ENCODE assay signal across 9 cellular contexts in genomic region chr14:99982449-99983250, GRCh38.
DNase-seq lines count a peak whose midpoint lies in the region; ATAC-seq and TF ChIP-seq lines count a peak whose summit lies in the region.
"Had no signal": no experiment of that assay in that cellular context is flagged by ENCODE, and none has a peak within 500 bp of the region (broad histone marks: within the 10 kb centered on the region; RNA-seq: fewer than 3 reads in every experiment).

No MANE protein-coding gene starts in this region.

- H3K27me3 Mint-ChIP-seq in CD8-positive, alpha-beta memory T cell, result no peaks in the 10 kb centered on the region

- ATAC-seq in GM21360 (IDR thresholded peaks at IDR 0.05; ENCODE audit: unreplicated experiment) (peak; percentile 52), aorta (ENCODE audit: low FRiP score) (peak; percentile 92)

- no peak overlapping the region for H3K4me3 ChIP-seq in CD8-positive, alpha-beta memory T cell (ENCODE audit: low read length)
- H3K4me3 ChIP-seq in Karpas-422 (ENCODE audit: low read length), result no peak overlapping the region
- H3K4me3 ChIP-seq in fibroblast of villous mesenchyme (ENCODE audit: low read depth, low read length), result no peak overlapping the region
- no peak overlapping the region for H3K4me3 ChIP-seq in ovary
- H3K4me3 ChIP-seq in aorta (ENCODE audit: low read length in 2 of 2), result peak overlapping the region in 1 of 2 donors; percentile 28

- no peak overlapping the region for H3K27ac ChIP-seq in CD8-positive, alpha-beta memory T cell (ENCODE audit: low read depth, low read length)
- H3K27ac ChIP-seq in Karpas-422 (ENCODE audit: low read length) (no peak overlapping the region), ovary (no peak overlapping the region), aorta (ENCODE audit: low read depth in 1 of 2, low read length in 2 of 2) (no peak overlapping the region)

- H3K4me2 ChIP-seq in Karpas-422 (ENCODE audit: low read depth, low read length, poor library complexity, severe bottlenecking), result no peak overlapping the region

- peak; percentile 90 for TF ChIP-seq CTCF in fibroblast of villous mesenchyme (IDR thresholded peaks at IDR 0.05; ENCODE audit: insufficient read depth, low read depth, low read length)
- peak; percentile 76 to 85 (median 82) for TF ChIP-seq CTCF in ovary (IDR thresholded peaks at IDR 0.05)

- H3K27ac Mint-ChIP-seq in CD8-positive, alpha-beta memory T cell, result no peak overlapping the region
- H3K27ac Mint-ChIP-seq: T-helper 1 cell treated with Interleukin-12 subunit alpha and Interleukin-12 subunit beta and Interleukin-4 antibody, amounts not matched to agents 30 μg/mL and 1 μg/mL, for 36 hours had no signal

- peaks cover 0 to 1% (median 0%) of the 10 kb centered on the region in 5 donors for H3K9me3 Mint-ChIP-seq in CD8-positive, alpha-beta memory T cell

- no peak for TF ChIP-seq POLR2A in ovary (IDR thresholded peaks at IDR 0.05)

- POLR2A ChIA-PET in CD8-positive, alpha-beta memory T cell (lab: Charles Lee), result no interaction called here

- peak; percentile 45 to 76 (median 62) for DNase-seq in CD8-positive, alpha-beta memory T cell
- DNase-seq in Karpas-422 (peak; percentile 82), RKO (ENCODE audit: low spot score) (peak; percentile 72), fibroblast of villous mesenchyme (ENCODE audit: low read depth) (peak; percentile 76), ovary (peak in 4 of 5 donors; percentile 52 to 61 (median 53)), aorta (no peak)
- peak; percentile 30 to 41 for DNase-seq in activated T-helper 1 cell treated with anti-CD3 and anti-CD28 coated beads, Interleukin-2, amount 50 U/mL, for 16 hours (ENCODE audit: low read depth in 1 of 2, low spot score in 1 of 2)

- H2AFZ ChIP-seq in Karpas-422 (ENCODE audit: low read length), result no peak overlapping the region

- no peak overlapping the region for H3K4me3 Mint-ChIP-seq in CD8-positive, alpha-beta memory T cell
- H3K4me3 Mint-ChIP-seq: T-helper 1 cell treated with Interleukin-12 subunit alpha and Interleukin-12 subunit beta and Interleukin-4 antibody, amounts not matched to agents 30 μg/mL and 1 μg/mL, for 36 hours had no signal

- peaks cover 12% of the 10 kb centered on the region for H3K4me1 ChIP-seq in CD8-positive, alpha-beta memory T cell (ENCODE audit: insufficient read depth, low read length)
- H3K4me1 ChIP-seq in Karpas-422 (ENCODE audit: low read length), result no peaks in the 10 kb centered on the region
- no peaks in the 10 kb centered on the region for H3K4me1 ChIP-seq in ovary (ENCODE audit: insufficient read depth)
- no peaks in the 10 kb centered on the region for H3K4me1 ChIP-seq in aorta (ENCODE audit: control insufficient read depth in 1 of 2, insufficient read depth in 2 of 2, low read length in 2 of 2)

- TF ChIP-seq EP300 in ovary (IDR thresholded peaks at IDR 0.05), result no peak

- no peaks in the 10 kb centered on the region for H3K27me3 ChIP-seq in CD8-positive, alpha-beta memory T cell (ENCODE audit: insufficient read depth, low read length, poor library complexity, severe bottlenecking)
- H3K27me3 ChIP-seq in Karpas-422 (ENCODE audit: low read length) (no peaks in the 10 kb centered on the region), ovary (no peaks in the 10 kb centered on the region), aorta (ENCODE audit: control insufficient read depth in 1 of 2, insufficient read depth in 2 of 2, low read length in 1 of 2) (no peaks in the 10 kb centered on the region)

- intact Hi-C loops in ovary (cut with DNase I) (loop anchor here (2.0 to 10.0 kb wide), 5 partner anchors 122 to 392 kb away; partner anchors contain the start of gene WDR25 (in 1 of the 4)), aorta (cut with DNase I) (loop anchor here (2.0 to 10.0 kb wide), 5 partner anchors 122 to 395 kb away; partner anchors contain the start of gene WDR25 (in 2 of the 2))

- no peak overlapping the region for H3K9ac ChIP-seq in Karpas-422 (ENCODE audit: low read length)

- H3K79me2 ChIP-seq in Karpas-422 (ENCODE audit: low read length), result no peaks in the 10 kb centered on the region

- WGBS in ovary, 3 donors, result 25 to 30% (median 27%) methylated on average over 5 of the region's 5 CpGs
- 14 to 18% methylated on average over 5 of the region's 5 CpGs for WGBS in aorta, 2 donors

- H3K4me1 Mint-ChIP-seq in CD8-positive, alpha-beta memory T cell, result peaks cover 4 to 10% (median 5%) of the 10 kb centered on the region in 3 donors

- no peaks in the 10 kb centered on the region for H3K9me3 ChIP-seq in CD8-positive, alpha-beta memory T cell (ENCODE audit: low read length)
- H3K9me3 ChIP-seq in Karpas-422 (ENCODE audit: low read length) (no peaks in the 10 kb centered on the region), ovary (no peaks in the 10 kb centered on the region), aorta (ENCODE audit: control insufficient read depth, low read length) (no peaks in the 10 kb centered on the region)

- CTCF ChIA-PET in CD8-positive, alpha-beta memory T cell (lab: Charles Lee), result interaction anchor here (0.8 to 4.2 kb wide), 14 partner anchors 10 to 395 kb away, joined by 3 to 69 read pairs (median 5); partner anchors contain the start of gene EVL

- no peaks in the 10 kb centered on the region for H3K9me2 ChIP-seq in Karpas-422 (replicated peaks; ENCODE audit: insufficient read depth, low read length)

- H3K36me3 Mint-ChIP-seq in CD8-positive, alpha-beta memory T cell, result peaks cover 0 to 4% (median 0%) of the 10 kb centered on the region in 3 donors

- H3K36me3 ChIP-seq in CD8-positive, alpha-beta memory T cell (ENCODE audit: insufficient read depth, low read length), result no peaks in the 10 kb centered on the region
- no peaks in the 10 kb centered on the region for H3K36me3 ChIP-seq in Karpas-422 (ENCODE audit: insufficient read depth, low read length)
- H3K36me3 ChIP-seq in ovary, result no peaks in the 10 kb centered on the region
- no peaks in the 10 kb centered on the region for H3K36me3 ChIP-seq in aorta (ENCODE audit: control insufficient read depth in 1 of 2, insufficient read depth in 2 of 2, low read length in 1 of 2)

- no peaks in the 10 kb centered on the region for H4K20me1 ChIP-seq in Karpas-422 (ENCODE audit: insufficient read depth, low read depth, low read length)

Comparison
In these comparisons a context has a peak if more than half of its experiments do, and no peak if none do; other contexts are left out.
1. DNase-seq: peak in CD8-positive, alpha-beta memory T cell (5 of 5), Karpas-422 (single experiment), RKO (single experiment), activated T-helper 1 cell treated with anti-CD3 and anti-CD28 coated beads, Interleukin-2, amount 50 U/mL, for 16 hours (2 of 2), fibroblast of villous mesenchyme (single experiment) and ovary (4 of 5); none in aorta (0 of 2).